ENCODE assay signal across 12 cellular contexts in the genomic region with DNA sequence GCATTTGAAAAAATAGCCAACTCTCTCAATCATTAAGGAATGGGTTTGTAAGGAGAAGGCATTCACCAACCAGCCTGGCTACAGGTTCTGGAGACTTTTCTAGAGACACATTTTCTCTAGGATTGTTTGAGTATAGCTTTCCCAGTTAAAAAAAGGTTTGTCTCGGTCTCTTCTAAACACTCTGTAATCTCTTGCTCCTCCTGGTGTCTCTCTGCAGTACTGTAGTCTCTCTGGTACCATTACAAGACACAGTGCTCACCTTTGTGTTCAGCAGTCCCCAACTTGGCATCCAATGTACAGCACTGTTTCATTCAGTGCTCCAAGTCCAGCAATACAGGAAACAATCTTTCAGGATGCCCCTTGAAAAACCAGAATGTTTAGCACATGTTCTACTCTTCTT.
A peak's percentile ranks its signal among the peaks of the same experiment; 100 is the strongest.
DNase-seq lines count a peak whose midpoint lies in the region; ATAC-seq, FAIRE-seq and TF ChIP-seq lines count a peak whose summit lies in the region.
"Had no signal": no experiment of that assay in that cellular context is flagged by ENCODE, and none has a peak within 500 bp of the region (broad histone marks: within the 10 kb centered on the region; RNA-seq: fewer than 3 reads in every experiment).

No MANE protein-coding gene starts in this region.

- H3K9me3 ChIP-seq in left ventricle myocardium inferior (replicated peaks) (peaks cover 54% of the 10 kb centered on the region), ascending aorta (peaks cover 0 to 32% of the 10 kb centered on the region in 2 donors)

- H3K27ac ChIP-seq in left ventricle myocardium inferior (replicated peaks) (no peak overlapping the region), ascending aorta (no peak overlapping the region)

- DNase-seq in left ventricle myocardium inferior (no peak), Right ventricle myocardium superior (no peak), OCI-M1 (lab: John Stamatoyannopoulos, UW) (peak; percentile 46), fibroblast of peridontal ligament (ENCODE audit: extremely low read depth) (peak; percentile 8), GM19239 (ENCODE audit: insufficient read length, low spot score) (no peak), ascending aorta (ENCODE audit: low spot score in 2 of 2) (no peak), NCI-H1105 (lab: John Stamatoyannopoulos, UW) (no peak), activated gamma-delta T cell treated with Interleukin-2 at 50 U/mL for 16 hours (no peak)
- DNase-seq: activated CD4-positive, alpha-beta T cell treated with anti-CD3 and anti-CD28 coated beads, Interleukin-2, amount 50 U/mL, for 4 hours; C1 segment of cervical spinal cord had no signal

- TF ChIP-seq CTCF in left ventricle myocardium inferior (IDR thresholded peaks at IDR 0.05; ENCODE audit: borderline replicate concordance) = peak; percentile 20
- no peak for TF ChIP-seq CTCF in ascending aorta (IDR thresholded peaks at IDR 0.05)

- H3K36me3 ChIP-seq in left ventricle myocardium inferior (no peaks in the 10 kb centered on the region), ascending aorta (no peaks in the 10 kb centered on the region)

- H3K4me1 ChIP-seq in left ventricle myocardium inferior (no peaks in the 10 kb centered on the region), ascending aorta (no peaks in the 10 kb centered on the region)

- intact Hi-C loops in left ventricle myocardium inferior (cut with micrococcal nuclease) = no loop called here
- intact Hi-C loops in Right ventricle myocardium superior (cut with DNase I) = no loop called here
- intact Hi-C loops in ascending aorta (cut with DNase I) = no loop called here

- FAIRE-seq in GM19239 (lab: Jason Lieb, UNC) = no peak
- FAIRE-seq: endometrium had no signal

- no peak for ATAC-seq in Right ventricle myocardium superior (ENCODE audit: poor library complexity)
- ATAC-seq: activated naive CD4-positive, alpha-beta T cell treated with anti-CD3 and anti-CD28 coated beads, Interleukin-2, amount 50 U/mL, for 72 hours had no signal

- H3K27me3 ChIP-seq in left ventricle myocardium inferior (ENCODE audit: low read depth) (no peaks in the 10 kb centered on the region), ascending aorta (no peaks in the 10 kb centered on the region)

- H3K4me3 ChIP-seq in left ventricle myocardium inferior (no peak overlapping the region), ascending aorta (no peak overlapping the region)

Comparison
In these comparisons a context has a peak if more than half of its experiments do, and no peak if none do; other contexts are left out.
1. DNase-seq: peak in OCI-M1 (single experiment) and fibroblast of peridontal ligament (single experiment); none in left ventricle myocardium inferior (single experiment), Right ventricle myocardium superior (single experiment), GM19239 (single experiment), ascending aorta (0 of 2), NCI-H1105 (single experiment) and activated gamma-delta T cell treated with Interleukin-2 at 50 U/mL for 16 hours (single experiment).